26 cellular contexts compared by ENCODE assay signal in genomic region chr19:16655727-16656126, GRCh38.
"Had no signal": no experiment of that assay in that cellular context is flagged by ENCODE, and none has a peak within 500 bp of the region (broad histone marks: within the 10 kb centered on the region; RNA-seq: fewer than 3 reads in every experiment).

No MANE protein-coding gene starts in this region.

- H3K27ac ChIP-seq: brain microvascular endothelial cell, coronary artery, dorsolateral prefrontal cortex had no signal

- DNase-seq: activated B cell treated with CpG ODN at 0.5 μM for 24 hours; activated CD4-positive, alpha-beta T cell treated with anti-CD3 and anti-CD28 coated beads for 48 hours; activated CD4-positive, alpha-beta T cell treated with anti-CD3 and anti-CD28 coated beads, Interleukin-2, amount 50 U/mL, for 1 hour; activated CD4-positive, alpha-beta T cell treated with anti-CD3 and anti-CD28 coated beads, Interleukin-2, amount 50 U/mL, for 48 hours; activated CD8-positive, alpha-beta memory T cell treated with anti-CD3 and anti-CD28 coated beads for 24 hours; activated CD8-positive, alpha-beta T cell treated with anti-CD3 and anti-CD28 coated beads for 36 hours; activated gamma-delta T cell; activated naive CD4-positive, alpha-beta T cell; activated naive CD4-positive, alpha-beta T cell treated with anti-CD3 and anti-CD28 coated beads, Interleukin-2, amount 10 ng/mL, durations not matched to agents 7 days and 5 days; activated naive CD8-positive, alpha-beta T cell treated with anti-CD3 and anti-CD28 coated beads, Interleukin-2, amount 10 ng/mL, durations not matched to agents 7 days and 5 days; activated T-cell treated with anti-CD3 and anti-CD28 coated beads, Interleukin-2, amount 50 U/mL, for 48 hours; amniotic stem cell; anterior cingulate cortex; brain microvascular endothelial cell; dorsolateral prefrontal cortex; effector memory CD4-positive, alpha-beta T cell; endodermal cell; foreskin fibroblast; head of caudate nucleus; T-helper 2 cell had no signal

- H3K4me3 Mint-ChIP-seq: activated B cell treated with CpG ODN at 0.5 μM for 24 hours; activated CD8-positive, alpha-beta T cell treated with anti-CD3 and anti-CD28 coated beads for 36 hours; activated naive CD4-positive, alpha-beta T cell treated with anti-CD3 and anti-CD28 coated beads, Interleukin-2, amount 10 ng/mL, durations not matched to agents 7 days and 5 days; activated naive CD8-positive, alpha-beta T cell treated with anti-CD3 and anti-CD28 coated beads, Interleukin-2, amount 10 ng/mL, durations not matched to agents 7 days and 5 days; central memory CD8-positive, alpha-beta T cell; dendritic cell treated with granulocyte-macrophage colony-stimulating factor and Interleukin-4, amounts not matched to agents 40 ng/mL and 50 ng/mL, for 4 days; endodermal cell had no signal

- H3K9me3 Mint-ChIP-seq: activated B cell treated with CpG ODN at 0.5 μM for 24 hours; activated CD8-positive, alpha-beta T cell treated with anti-CD3 and anti-CD28 coated beads for 36 hours; activated naive CD4-positive, alpha-beta T cell treated with anti-CD3 and anti-CD28 coated beads, Interleukin-2, amount 10 ng/mL, durations not matched to agents 7 days and 5 days; activated naive CD4-positive, alpha-beta T cell treated with anti-CD3 and anti-CD28 coated beads, Interleukin-2, amount 50 U/mL, for 72 hours; activated naive CD8-positive, alpha-beta T cell treated with anti-CD3 and anti-CD28 coated beads, Interleukin-2, amount 10 ng/mL, durations not matched to agents 7 days and 5 days; central memory CD8-positive, alpha-beta T cell; dendritic cell treated with granulocyte-macrophage colony-stimulating factor and Interleukin-4, amounts not matched to agents 40 ng/mL and 50 ng/mL, for 4 days; endodermal cell had no signal

- H3K27me3 ChIP-seq: brain microvascular endothelial cell, dorsolateral prefrontal cortex had no signal

- H3K4me1 Mint-ChIP-seq: endodermal cell had no signal

- H3K4me3 ChIP-seq: coronary artery, dorsolateral prefrontal cortex had no signal

- H3K27me3 Mint-ChIP-seq: activated B cell treated with CpG ODN at 0.5 μM for 24 hours; activated CD8-positive, alpha-beta T cell treated with anti-CD3 and anti-CD28 coated beads for 36 hours; activated naive CD8-positive, alpha-beta T cell treated with anti-CD3 and anti-CD28 coated beads, Interleukin-2, amount 10 ng/mL, durations not matched to agents 7 days and 5 days; central memory CD8-positive, alpha-beta T cell; dendritic cell treated with granulocyte-macrophage colony-stimulating factor and Interleukin-4, amounts not matched to agents 40 ng/mL and 50 ng/mL, for 4 days had no signal

- H3K27ac Mint-ChIP-seq: activated B cell treated with CpG ODN at 0.5 μM for 24 hours; activated CD8-positive, alpha-beta T cell treated with anti-CD3 and anti-CD28 coated beads for 36 hours; activated naive CD4-positive, alpha-beta T cell treated with anti-CD3 and anti-CD28 coated beads, Interleukin-2, amount 10 ng/mL, durations not matched to agents 7 days and 5 days; activated naive CD8-positive, alpha-beta T cell treated with anti-CD3 and anti-CD28 coated beads, Interleukin-2, amount 10 ng/mL, durations not matched to agents 7 days and 5 days; dendritic cell treated with granulocyte-macrophage colony-stimulating factor and Interleukin-4, amounts not matched to agents 40 ng/mL and 50 ng/mL, for 4 days; endodermal cell had no signal

- ATAC-seq: activated CD4-positive, CD25-positive, alpha-beta regulatory T cell treated with anti-CD3 and anti-CD28 coated beads, Interleukin-2, amount 50 U/mL, for 24 hours; activated CD8-positive, alpha-beta T cell treated with anti-CD3 and anti-CD28 coated beads for 36 hours; activated naive CD4-positive, alpha-beta T cell treated with anti-CD3 and anti-CD28 coated beads, Interleukin-2, amount 50 U/mL, for 72 hours; esophagus mucosa had no signal
